In genomic region chr11:73430326-73430725, GRCh38 we compare ENCODE assay signal across 18 cellular contexts. TPM values are rescaled to one million over a fixed set of nuclear protein-coding genes. Genes with fewer than 3 reads are reported as not detected.
A peak's percentile ranks its signal among the peaks of the same experiment; 100 is the strongest.
DNase-seq lines count a peak whose midpoint lies in the region; ATAC-seq and TF ChIP-seq lines count a peak whose summit lies in the region.
"Had no signal": no experiment of that assay in that cellular context is flagged by ENCODE, and none has a peak within 500 bp of the region (broad histone marks: within the 10 kb centered on the region; RNA-seq: fewer than 3 reads in every experiment).

No MANE protein-coding gene starts in this region.

- peaks cover 5% of the 10 kb centered on the region for H3K79me2 ChIP-seq in osteoblast (ENCODE audit: insufficient read depth, low read length)

- POLR2A ChIA-PET in Panc1 (lab: Charles Lee) = no interaction called here

- H3K27me3 ChIP-seq in Panc1 (ENCODE audit: control insufficient read depth, insufficient read depth, low read length) (no peaks in the 10 kb centered on the region), endodermal cell (ENCODE audit: control insufficient read depth, insufficient read depth, low read length, poor library complexity, severe bottlenecking) (no peaks in the 10 kb centered on the region), osteoblast (ENCODE audit: insufficient read depth, low read length) (no peaks in the 10 kb centered on the region)
- H3K27me3 ChIP-seq: BLaER1 had no signal

- H3K27ac ChIP-seq in Panc1 (ENCODE audit: low read length) (no peak overlapping the region), endodermal cell (ENCODE audit: low read depth, low read length) (no peak overlapping the region), osteoblast (ENCODE audit: low read depth, low read length) (peak overlapping the region; percentile 60)
- H3K27ac ChIP-seq: BLaER1 had no signal

- no peaks in the 10 kb centered on the region for H4K20me1 ChIP-seq in osteoblast (ENCODE audit: insufficient read depth, low read length)

- no peaks in the 10 kb centered on the region for H3K27me3 Mint-ChIP-seq in endodermal cell (ENCODE audit: insufficient read depth)
- H3K27me3 Mint-ChIP-seq: CD4-positive, alpha-beta memory T cell had no signal

- peak; percentile 75 for DNase-seq in ELF-1 (ENCODE audit: low read depth, low spot score)
- DNase-seq in Panc1 (ENCODE audit: low read depth, low spot score) = no peak
- peak; percentile 31 for DNase-seq in endodermal cell
- no peak for DNase-seq in osteoblast (ENCODE audit: insufficient read length, low spot score, missing footprints)
- DNase-seq in NCI-H187 (lab: John Stamatoyannopoulos, UW) = no peak
- no peak for DNase-seq in left colon
- DNase-seq in pons (ENCODE audit: low spot score) = no peak
- DNase-seq: 8988T; CD4-positive, alpha-beta memory T cell; DMS153; DMS79; GF-D8; GOT3; H7 had no signal

- no peaks in the 10 kb centered on the region for H3K9me3 Mint-ChIP-seq in endodermal cell
- H3K9me3 Mint-ChIP-seq: CD14-positive monocyte; CD4-positive, alpha-beta memory T cell had no signal

- H3K4me1 ChIP-seq in Panc1 (ENCODE audit: control insufficient read depth, insufficient read depth, low read length) = no peaks in the 10 kb centered on the region
- H3K4me1 ChIP-seq in endodermal cell (ENCODE audit: control insufficient read depth, insufficient read depth, low read length) = no peaks in the 10 kb centered on the region
- peaks cover 30% of the 10 kb centered on the region for H3K4me1 ChIP-seq in osteoblast (ENCODE audit: insufficient read depth, low read length)

- ATAC-seq in Panc1 (peak; percentile 33; the same call in 1 of the 2 replicates), left colon (no peak)
- ATAC-seq: HCT116, HepG2 had no signal

- peaks cover 3% of the 10 kb centered on the region for H3K36me3 Mint-ChIP-seq in endodermal cell (ENCODE audit: low read depth)

- H3K36me3 ChIP-seq in Panc1 (ENCODE audit: control insufficient read depth, insufficient read depth, low read length) = no peaks in the 10 kb centered on the region
- peaks cover 7% of the 10 kb centered on the region for H3K36me3 ChIP-seq in endodermal cell (ENCODE audit: control insufficient read depth, insufficient read depth, low read length)
- H3K36me3 ChIP-seq in osteoblast (ENCODE audit: insufficient read depth, low read length) = no peaks in the 10 kb centered on the region

- no peak overlapping the region for H3K27ac Mint-ChIP-seq in endodermal cell

- H3K4me3 Mint-ChIP-seq in endodermal cell = no peak overlapping the region
- H3K4me3 Mint-ChIP-seq: CD14-positive monocyte; CD4-positive, alpha-beta memory T cell had no signal

- H3K9me3 ChIP-seq in Panc1 (ENCODE audit: control insufficient read depth, insufficient read depth, low read depth, low read length) = no peaks in the 10 kb centered on the region
- no peaks in the 10 kb centered on the region for H3K9me3 ChIP-seq in endodermal cell (ENCODE audit: control insufficient read depth, low read length)
- H3K9me3 ChIP-seq in osteoblast (ENCODE audit: low read depth, low read length) = no peaks in the 10 kb centered on the region
- H3K9me3 ChIP-seq: BLaER1 had no signal

- no peak overlapping the region for H2AFZ ChIP-seq in osteoblast (ENCODE audit: low read length)

- in situ Hi-C loops in Panc1 (cut with HindIII; ENCODE audit: low pct_unique_long_range_greater_than_20kb, low sequenced_read_pairs) = no loop called here

- BruUV-seq in Panc1 (replicated peaks; lab: Mats Ljungman, UMichigan) = no TSS peak

- WGBS in endodermal cell (ENCODE audit: insufficient coverage in 1 of 2, insufficient read length in 1 of 2), 2 experiments = 80 to 92% methylated on average over 3 to 4 of the region's 4 CpGs

- peaks cover 11% of the 10 kb centered on the region for H3K4me1 Mint-ChIP-seq in endodermal cell

- CTCF ChIA-PET in Panc1 (lab: Charles Lee) = interaction anchor here (0.7 kb wide), 1 partner anchor 76 kb away, joined by 4 read pairs; no protein-coding TSS in a partner anchor

- H3K4me3 ChIP-seq in Panc1 (ENCODE audit: low read depth in 2 of 2, low read length in 2 of 2) (no peak overlapping the region), endodermal cell (ENCODE audit: low read length) (no peak overlapping the region), osteoblast (ENCODE audit: insufficient read depth, low read length) (no peak overlapping the region)
- H3K4me3 ChIP-seq: BLaER1 had no signal

- intact Hi-C loops in Panc1 (cut with micrococcal nuclease; ENCODE audit: unreplicated experiment) = no loop called here
- intact Hi-C loops in left colon (cut with DNase I, micrococcal nuclease) = no loop called here

- no peak overlapping the region for H3K4me2 ChIP-seq in osteoblast (ENCODE audit: insufficient read depth, low read length)
- H3K4me2 ChIP-seq: BLaER1 had no signal

- no peak for TF ChIP-seq CTCF in Panc1 (IDR thresholded peaks at IDR 0.05)
- TF ChIP-seq CTCF in endodermal cell (conservative IDR thresholded peaks at IDR 0.05) = no peak
- TF ChIP-seq CTCF in osteoblast (IDR thresholded peaks at IDR 0.05; ENCODE audit: extremely low read depth, low read depth, low read length) = no peak

- H3K9ac ChIP-seq in endodermal cell (ENCODE audit: extremely low read depth, low read length, poor library complexity, severe bottlenecking) = no peak overlapping the region
- H3K9ac ChIP-seq: BLaER1 had no signal

RNA-seq across cellular contexts. Expression of gene RELT, which starts 54.1 kb away (rescaled TPM):
- total RNA-seq in Panc1 (2021; ENCODE audit: unreplicated experiment) = 11.3 TPM
- 5.9 TPM for polyA plus RNA-seq in Panc1 (2012; ENCODE audit: insufficient read length)
- total RNA-seq in endodermal cell = 1 to 10 TPM; 6.9 to 8.9 TPM
- 7.8 TPM for polyA plus RNA-seq in endodermal cell (2013, experiment 1 of 2)
- 8.4 TPM for polyA plus RNA-seq in endodermal cell (2013, experiment 2 of 2)
- 2.9 and 4.0 TPM in 2 replicates for total RNA-seq in osteoblast
- total RNA-seq in left colon = 1 to 10 TPM; 2.6 to 3.1 TPM

Comparison
In these comparisons a context has a peak if more than half of its experiments do, and no peak if none do; other contexts are left out.
1. DNase-seq: peak in ELF-1 (single experiment) and endodermal cell (single experiment); none in Panc1 (single experiment), osteoblast (single experiment), NCI-H187 (0 of 2), left colon (0 of 2) and pons (single experiment).